Comparison of ENCODE assay signal across 21 cellular contexts in genomic region chr16:14172200-14172805, GRCh38.
DNase-seq lines count a peak whose midpoint lies in the region; FAIRE-seq and TF ChIP-seq lines count a peak whose summit lies in the region.
"Had no signal": no experiment of that assay in that cellular context is flagged by ENCODE, and none has a peak within 500 bp of the region (broad histone marks: within the 10 kb centered on the region; RNA-seq: fewer than 3 reads in every experiment).

No MANE protein-coding gene starts in this region.

- H4K20me1 ChIP-seq in hepatocyte (ENCODE audit: insufficient read depth, poor library complexity, severe bottlenecking) = no peaks in the 10 kb centered on the region

- peaks cover 17% of the 10 kb centered on the region for H3K36me3 Mint-ChIP-seq in endodermal cell (ENCODE audit: low read depth)

- peaks cover 23% of the 10 kb centered on the region for H3K79me2 ChIP-seq in hepatocyte

- H3K4me3 ChIP-seq in hepatocyte (no peak overlapping the region), endodermal cell (ENCODE audit: low read length) (no peak overlapping the region)
- H3K4me3 ChIP-seq: body of pancreas, left ventricle myocardium inferior had no signal

- no peaks in the 10 kb centered on the region for H3K9me2 ChIP-seq in hepatocyte (replicated peaks; ENCODE audit: insufficient read depth)

- no peak for FAIRE-seq in frontal cortex (lab: Jason Lieb, UNC)

- H3K27ac ChIP-seq in hepatocyte = no peak overlapping the region
- H3K27ac ChIP-seq in endodermal cell (ENCODE audit: low read depth, low read length) = no peak overlapping the region
- H3K27ac ChIP-seq: body of pancreas, left ventricle myocardium inferior, neutrophil had no signal

- H3K27me3 ChIP-seq in hepatocyte (no peaks in the 10 kb centered on the region), endodermal cell (ENCODE audit: control insufficient read depth, insufficient read depth, low read length, poor library complexity, severe bottlenecking) (no peaks in the 10 kb centered on the region)
- H3K27me3 ChIP-seq: body of pancreas, neutrophil had no signal

- H3K4me1 Mint-ChIP-seq in endodermal cell = no peaks in the 10 kb centered on the region

- H2AFZ ChIP-seq in hepatocyte = no peak overlapping the region

- DNase-seq in AG08395 (ENCODE audit: low spot score) (peak; percentile 43), HCEC 1CT (peak; percentile 77), astrocyte of the hippocampus (ENCODE audit: low read depth, low spot score) (peak; percentile 26), hepatocyte (ENCODE audit: low spot score) (peak; percentile 27), frontal cortex (ENCODE audit: low spot score in 2 of 2) (no peak), endodermal cell (no peak), AML-193 (lab: John Stamatoyannopoulos, UW) (no peak)
- DNase-seq in stimulated activated CD4-positive, alpha-beta T cell treated with anti-CD3 and anti-CD28 coated beads, Interleukin-4, amount 100 ng/mL, for 1 hour = no peak
- DNase-seq: activated CD4-positive, alpha-beta T cell treated with anti-CD3 and anti-CD28 coated beads, Interleukin-2, amount 50 U/mL, for 4 hours; activated naive CD4-positive, alpha-beta T cell treated with Interleukin-2 at 50 U/mL for 16 hours; activated T-cell treated with anti-CD3 and anti-CD28 coated beads for 4 hours; body of pancreas; Calu3; GDM1; left ventricle myocardium inferior; NCI-H1092; NCI-H774; right cardiac atrium; stimulated activated CD4-positive, alpha-beta T cell treated with anti-CD3 and anti-CD28 coated beads, Interleukin-1b, Interleukin-23, amount 100 ng/mL, for 48 hours had no signal

- no peak overlapping the region for H3K4me2 ChIP-seq in hepatocyte

- WGBS in hepatocyte (ENCODE audit: low lambda C conversion rate, missing lambda C conversion rate) = 93% methylated on average over 3 of the region's 3 CpGs
- WGBS in endodermal cell (ENCODE audit: insufficient coverage in 1 of 2, insufficient read length in 1 of 2), 2 experiments = 95 to 100% methylated on average over 3 of the region's 3 CpGs

- no peak overlapping the region for H3K4me3 Mint-ChIP-seq in endodermal cell
- H3K4me3 Mint-ChIP-seq: B cell had no signal

- H3K9me3 Mint-ChIP-seq in endodermal cell = peaks cover 8% of the 10 kb centered on the region

- H3K4me1 ChIP-seq in hepatocyte (ENCODE audit: insufficient read depth) (no peaks in the 10 kb centered on the region), endodermal cell (ENCODE audit: control insufficient read depth, insufficient read depth, low read length) (no peaks in the 10 kb centered on the region)
- H3K4me1 ChIP-seq: body of pancreas had no signal

- TF ChIP-seq CTCF in hepatocyte (IDR thresholded peaks at IDR 0.05; ENCODE audit: poor library complexity) = no peak
- no peak for TF ChIP-seq CTCF in endodermal cell (conservative IDR thresholded peaks at IDR 0.05)

- H3K9ac ChIP-seq in endodermal cell (ENCODE audit: extremely low read depth, low read length, poor library complexity, severe bottlenecking) = no peak overlapping the region

- H3K27me3 Mint-ChIP-seq in endodermal cell (ENCODE audit: insufficient read depth) = no peaks in the 10 kb centered on the region
- H3K27me3 Mint-ChIP-seq: B cell had no signal

- H3K27ac Mint-ChIP-seq in endodermal cell = no peak overlapping the region
- H3K27ac Mint-ChIP-seq: B cell had no signal

- no peaks in the 10 kb centered on the region for H3K9me3 ChIP-seq in hepatocyte (ENCODE audit: low read depth)
- peaks cover 10% of the 10 kb centered on the region for H3K9me3 ChIP-seq in endodermal cell (ENCODE audit: control insufficient read depth, low read length)
- H3K9me3 ChIP-seq: body of pancreas, neutrophil had no signal

- H3K36me3 ChIP-seq in hepatocyte (replicated peaks; ENCODE audit: insufficient read depth, low read depth) (no peaks in the 10 kb centered on the region), endodermal cell (ENCODE audit: control insufficient read depth, insufficient read depth, low read length) (no peaks in the 10 kb centered on the region)
- H3K36me3 ChIP-seq: left ventricle myocardium inferior, neutrophil had no signal

Comparison
In these comparisons a context has a peak if more than half of its experiments do, and no peak if none do; other contexts are left out.
1. DNase-seq: peak in AG08395 (single experiment), HCEC 1CT (single experiment), astrocyte of the hippocampus (single experiment) and hepatocyte (single experiment); none in frontal cortex (0 of 2), stimulated activated CD4-positive, alpha-beta T cell treated with anti-CD3 and anti-CD28 coated beads, Interleukin-4, amount 100 ng/mL, for 1 hour (single experiment), endodermal cell (single experiment) and AML-193 (0 of 2).